ENCODE assay signal across 8 cellular contexts in genomic region chr6:33571637-33572316, GRCh38. TPM values are rescaled to one million over a fixed set of nuclear protein-coding genes. Genes with fewer than 3 reads are reported as not detected.
DNase-seq lines count a peak whose midpoint lies in the region; ATAC-seq and TF ChIP-seq lines count a peak whose summit lies in the region.

No MANE protein-coding gene starts in this region.

- H3K27me3 ChIP-seq in stomach smooth muscle (ENCODE audit: control insufficient read depth in 1 of 2, insufficient read depth in 2 of 2, low read length in 2 of 2): no peaks in the 10 kb centered on the region

- H3K27ac ChIP-seq in stomach smooth muscle (ENCODE audit: low read length): peak overlapping the region; percentile 85

- peaks cover 12% of the 10 kb centered on the region for H3K36me3 Mint-ChIP-seq in activated naive CD8-positive, alpha-beta T cell treated with anti-CD3 and anti-CD28 coated beads for 36 hours

- no peaks in the 10 kb centered on the region for H3K27me3 Mint-ChIP-seq in activated naive CD8-positive, alpha-beta T cell treated with anti-CD3 and anti-CD28 coated beads for 36 hours

- peak overlapping the region; percentile 89 for H3K4me3 Mint-ChIP-seq in activated naive CD8-positive, alpha-beta T cell treated with anti-CD3 and anti-CD28 coated beads for 36 hours

- peaks cover 11% of the 10 kb centered on the region for H3K4me1 ChIP-seq in stomach smooth muscle (ENCODE audit: control insufficient read depth, insufficient read depth, low read length)

- peak; percentile 50 for DNase-seq in DMS 273 (lab: John Stamatoyannopoulos, UW; ENCODE audit: unreplicated experiment)
- no peak for DNase-seq in DMS 273 treated with DMSO at 0.1 percent for 48 hours (lab: John Stamatoyannopoulos, UW)
- DNase-seq in activated naive CD8-positive, alpha-beta T cell treated with anti-CD3 and anti-CD28 coated beads for 36 hours: no peak
- DNase-seq in iPS-NIHi11 (ENCODE audit: low spot score): peak; percentile 16

- ATAC-seq in GM18867 (IDR thresholded peaks at IDR 0.05; ENCODE audit: unreplicated experiment): no peak
- ATAC-seq in HG02678 (IDR thresholded peaks at IDR 0.05; ENCODE audit: unreplicated experiment): no peak
- ATAC-seq in GM18505 (IDR thresholded peaks at IDR 0.05; ENCODE audit: unreplicated experiment): no peak

- no peaks in the 10 kb centered on the region for H3K9me3 ChIP-seq in stomach smooth muscle (ENCODE audit: control insufficient read depth in 2 of 2, low read length in 2 of 2)

- no peaks in the 10 kb centered on the region for H3K9me3 Mint-ChIP-seq in activated naive CD8-positive, alpha-beta T cell treated with anti-CD3 and anti-CD28 coated beads for 36 hours

- peak overlapping the region; percentile 85 to 90 for H3K9ac ChIP-seq in stomach smooth muscle (ENCODE audit: low read length in 2 of 2)

- H3K27ac Mint-ChIP-seq in activated naive CD8-positive, alpha-beta T cell treated with anti-CD3 and anti-CD28 coated beads for 36 hours: peak overlapping the region; percentile 100

- H3K36me3 ChIP-seq in stomach smooth muscle (ENCODE audit: control insufficient read depth in 2 of 2, insufficient read depth in 2 of 2, low read length in 2 of 2): peaks cover 11 to 19% of the 10 kb centered on the region in 2 donors

- TF ChIP-seq POLR2A in GM18505 (IDR thresholded peaks at IDR 0.05; ENCODE audit: borderline replicate concordance, extremely low read depth, insufficient read depth, insufficient read length): no peak

- peak overlapping the region; percentile 69 to 90 for H3K4me3 ChIP-seq in stomach smooth muscle (ENCODE audit: low read length in 2 of 2)

- peaks cover 34% of the 10 kb centered on the region for H3K4me1 Mint-ChIP-seq in activated naive CD8-positive, alpha-beta T cell treated with anti-CD3 and anti-CD28 coated beads for 36 hours

RNA-seq across cellular contexts. Expression of gene BAK1, which starts 8.3 kb away (rescaled TPM):
- total RNA-seq in activated naive CD8-positive, alpha-beta T cell treated with anti-CD3 and anti-CD28 coated beads for 36 hours: 10 to 100 TPM; 32.0 to 34.3 TPM

RNA-seq across cellular contexts. Expression of gene ITPR3, which starts 49.3 kb away (rescaled TPM):
- total RNA-seq in activated naive CD8-positive, alpha-beta T cell treated with anti-CD3 and anti-CD28 coated beads for 36 hours: 10 to 100 TPM; 35.5 to 36.6 TPM

Comparison
In these comparisons a context has a peak if more than half of its experiments do, and no peak if none do; other contexts are left out.
1. DNase-seq: peak in DMS 273 (single experiment) and iPS-NIHi11 (single experiment); none in DMS 273 treated with DMSO at 0.1 percent for 48 hours (single experiment) and activated naive CD8-positive, alpha-beta T cell treated with anti-CD3 and anti-CD28 coated beads for 36 hours (single experiment).